26 cellular contexts compared by ENCODE assay signal in the genomic region with DNA sequence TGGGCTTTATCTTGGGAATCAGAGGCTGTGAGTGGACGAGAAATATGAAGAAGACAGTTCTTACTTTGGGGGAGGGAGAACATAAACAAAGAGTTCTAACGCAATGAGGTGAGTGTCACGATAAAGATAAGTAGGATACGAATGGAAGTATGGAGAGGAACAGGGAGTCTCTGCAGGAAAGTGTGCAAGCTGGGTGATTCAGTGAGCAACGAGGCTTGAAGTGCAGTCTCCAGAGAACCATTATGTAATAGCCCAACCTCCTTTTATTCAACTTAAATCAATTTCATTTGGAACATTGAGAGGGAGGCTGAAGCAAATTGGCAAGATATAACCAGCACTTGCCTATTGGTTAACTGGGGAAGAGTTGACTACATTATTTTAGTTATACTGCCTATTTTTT.
DNase-seq lines count a peak whose midpoint lies in the region; ATAC-seq, FAIRE-seq and TF ChIP-seq lines count a peak whose summit lies in the region.
"Had no signal": no experiment of that assay in that cellular context is flagged by ENCODE, and none has a peak within 500 bp of the region (broad histone marks: within the 10 kb centered on the region; RNA-seq: fewer than 3 reads in every experiment).

No MANE protein-coding gene starts in this region.

- H3K27ac Mint-ChIP-seq in GM23338, result no peak overlapping the region
- H3K27ac Mint-ChIP-seq: CD14-positive monocyte; CD4-positive, alpha-beta T cell; CD8-positive, alpha-beta memory T cell had no signal

- H3K9me3 Mint-ChIP-seq in GM23338, result peaks cover under 1% of the 10 kb centered on the region; the same call in 2 of the 3 replicates
- H3K9me3 Mint-ChIP-seq: CD4-positive, alpha-beta T cell had no signal

- H3K4me1 ChIP-seq in GM23338 (ENCODE audit: insufficient read depth) (no peaks in the 10 kb centered on the region), small intestine (ENCODE audit: control insufficient read depth in 2 of 2, insufficient read depth in 1 of 2, low read depth in 1 of 2, low read length in 1 of 2) (no peaks in the 10 kb centered on the region)
- H3K4me1 ChIP-seq: A549, BE2C had no signal

- FAIRE-seq in small intestine (lab: Jason Lieb, UNC), result no peak
- FAIRE-seq: A549, D721Med, GM12891, GM18507 had no signal

- no peak overlapping the region for H3K27ac ChIP-seq in GM23338 (ENCODE audit: low read depth)
- H3K27ac ChIP-seq in small intestine (ENCODE audit: low read depth in 1 of 2, low read length in 1 of 2), result no peak overlapping the region
- H3K27ac ChIP-seq: A549; BLaER1 treated with 17β-estradiol and CSF1 and Interleukin-3, amounts not matched to agents 10 nM and 100 nM had no signal

- no peaks in the 10 kb centered on the region for H3K9me3 ChIP-seq in small intestine (ENCODE audit: control insufficient read depth, low read depth)
- H3K9me3 ChIP-seq: A549, BE2C had no signal

- ATAC-seq in GM23338, result no peak
- ATAC-seq: A549 had no signal

- H2AFZ ChIP-seq in GM23338, result 0 out of 2 replicates have a peak overlapping the region, but pooled peaks have one; percentile 49

- H3K36me3 Mint-ChIP-seq in GM23338 (ENCODE audit: low read depth), result no peaks in the 10 kb centered on the region; the same call in 2 of the 3 replicates
- H3K36me3 Mint-ChIP-seq: CD14-positive monocyte; CD8-positive, alpha-beta memory T cell had no signal

- no peaks in the 10 kb centered on the region for H3K4me1 Mint-ChIP-seq in GM23338
- H3K4me1 Mint-ChIP-seq: CD14-positive monocyte; CD8-positive, alpha-beta memory T cell had no signal

- no peaks in the 10 kb centered on the region for H3K36me3 ChIP-seq in GM23338 (ENCODE audit: insufficient read depth)
- H3K36me3 ChIP-seq in small intestine (ENCODE audit: control insufficient read depth in 2 of 2, insufficient read depth in 2 of 2, low read length in 2 of 2), result no peaks in the 10 kb centered on the region
- H3K36me3 ChIP-seq: BE2C; BLaER1 treated with 17β-estradiol and CSF1 and Interleukin-3, amounts not matched to agents 10 nM and 100 nM had no signal

- H3K27me3 Mint-ChIP-seq in GM23338 (ENCODE audit: insufficient read depth, low read depth, poor library complexity), result peaks cover 3% of the 10 kb centered on the region
- H3K27me3 Mint-ChIP-seq: CD4-positive, alpha-beta T cell had no signal

- H3K79me2 ChIP-seq in GM23338 (replicated peaks; ENCODE audit: insufficient read depth), result no peaks in the 10 kb centered on the region

- DNase-seq in NCI-H2107 treated with DMSO at 0.1 percent for 48 hours (lab: John Stamatoyannopoulos, UW; ENCODE audit: unreplicated experiment), result peak; percentile 26
- DNase-seq in NCI-H2107 (lab: John Stamatoyannopoulos, UW), result no peak
- no peak for DNase-seq in GM23338 (ENCODE audit: low spot score)
- peak; percentile 12 for DNase-seq in kidney tubule cell (ENCODE audit: low spot score)
- peak; percentile 27 for DNase-seq in renal cortical epithelial cell (ENCODE audit: low read depth)
- DNase-seq in small intestine, result no peak
- DNase-seq in NCI-H2029 (lab: John Stamatoyannopoulos, UW), result no peak
- DNase-seq: 8988T; ACHN; AML-193; BE2C; CD4-positive, alpha-beta T cell; CD8-positive, alpha-beta memory T cell; DMS 273 treated with DMSO at 0.1 percent for 48 hours; DMS79; EL; GDM1; GOT3; H7; HCEC 1CT had no signal

- H3F3A ChIP-seq in GM23338 (replicated peaks; ENCODE audit: low read depth), result no peaks in the 10 kb centered on the region

- H3K27me3 ChIP-seq in GM23338 (ENCODE audit: insufficient read depth) (no peaks in the 10 kb centered on the region), small intestine (ENCODE audit: control insufficient read depth in 2 of 2, insufficient read depth in 2 of 2, low read length in 2 of 2) (no peaks in the 10 kb centered on the region)
- H3K27me3 ChIP-seq: BE2C; BLaER1 treated with 17β-estradiol and CSF1 and Interleukin-3, amounts not matched to agents 10 nM and 100 nM had no signal

- H4K20me1 ChIP-seq in GM23338 (replicated peaks; ENCODE audit: insufficient read depth), result no peaks in the 10 kb centered on the region
- H4K20me1 ChIP-seq: BLaER1 treated with 17β-estradiol and CSF1 and Interleukin-3, amounts not matched to agents 10 nM and 100 nM had no signal

- H3K4me3 Mint-ChIP-seq in GM23338, result no peak overlapping the region
- H3K4me3 Mint-ChIP-seq: CD14-positive monocyte; CD4-positive, alpha-beta T cell; CD8-positive, alpha-beta memory T cell had no signal

- TF ChIP-seq CTCF in GM23338 (conservative IDR thresholded peaks at IDR 0.05; ENCODE audit: low read depth in 2 of 2), result no peak

- no peak overlapping the region for H3K4me2 ChIP-seq in GM23338
- H3K4me2 ChIP-seq: A549; BLaER1 treated with 17β-estradiol and CSF1 and Interleukin-3, amounts not matched to agents 10 nM and 100 nM had no signal

- peaks cover 11% of the 10 kb centered on the region for H3K9me2 ChIP-seq in GM23338 (ENCODE audit: insufficient read depth)

- WGBS in small intestine, 3 donors, result 53 to 69% (median 63%) methylated on average over 5 of the region's 5 CpGs

- no peak overlapping the region for H3K4me3 ChIP-seq in GM23338
- H3K4me3 ChIP-seq in small intestine (ENCODE audit: low read depth in 1 of 2, low read length in 2 of 2), result no peak overlapping the region
- H3K4me3 ChIP-seq: A549; BLaER1 treated with 17β-estradiol and CSF1 and Interleukin-3, amounts not matched to agents 10 nM and 100 nM had no signal

TF ChIP-seq in GM23338, 12 proteins besides CTCF, POLR2A, EP300 and RAD21:
- TF ChIP-seq NANOG (IDR thresholded peaks at IDR 0.05; ENCODE audit: borderline replicate concordance), result no peak
- no peak for TF ChIP-seq ZNF462 (CRISPR knock-in tag; IDR thresholded peaks at IDR 0.05)
- no peak for TF ChIP-seq ZNF114 (CRISPR knock-in tag; IDR thresholded peaks at IDR 0.05)
- no peak for TF ChIP-seq CREB1 (CRISPR knock-in tag; IDR thresholded peaks at IDR 0.05; ENCODE audit: low read depth)
- TF ChIP-seq ZNF331 (CRISPR knock-in tag; IDR thresholded peaks at IDR 0.05; ENCODE audit: low read depth), result no peak
- TF ChIP-seq POLR2AphosphoS5 (IDR thresholded peaks at IDR 0.05; ENCODE audit: low read depth), result no peak
TF ChIP-seq in GM23338: peak in this region for 0.

Comparison
In these comparisons a context has a peak if more than half of its experiments do, and no peak if none do; other contexts are left out.
1. DNase-seq: peak in NCI-H2107 treated with DMSO at 0.1 percent for 48 hours (single experiment), kidney tubule cell (single experiment) and renal cortical epithelial cell (single experiment); none in NCI-H2107 (single experiment), GM23338 (single experiment), small intestine (single experiment) and NCI-H2029 (single experiment).